In the genomic region with DNA sequence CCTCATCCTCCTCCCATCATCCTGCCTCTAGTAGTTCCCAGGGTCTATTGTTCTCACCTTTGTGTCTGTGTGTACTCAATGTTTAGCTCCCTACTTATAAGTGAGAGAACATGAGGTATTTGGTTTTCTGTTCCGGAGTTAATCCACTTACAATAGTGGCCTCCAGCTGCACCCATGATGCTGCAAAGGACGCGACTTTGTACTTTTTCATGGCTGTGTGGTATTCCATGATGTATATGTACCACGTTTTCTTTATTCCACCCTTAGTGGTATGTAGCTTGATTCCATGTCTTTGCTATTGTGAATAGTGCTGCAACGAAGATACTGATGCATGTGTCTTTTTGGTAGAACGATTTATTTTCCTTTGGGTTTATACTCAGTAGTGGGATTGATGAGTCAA, we compare ENCODE assay signal across 2 cellular contexts.
TF ChIP-seq lines count a peak whose summit lies in the region.

No MANE protein-coding gene starts in this region.

TF ChIP-seq in HepG2, 621 proteins besides CTCF, POLR2A, EP300 and RAD21:
- 0 out of 2 replicates have a peak, but pooled peaks have one; percentile 33 for TF ChIP-seq ZMYM3 (CRISPR knock-in tag; IDR thresholded peaks at IDR 0.05)
- TF ChIP-seq NFYB (CRISPR knock-in tag; IDR thresholded peaks at IDR 0.05) = no peak
- no peak for TF ChIP-seq DNMT1 (CRISPR knock-in tag; IDR thresholded peaks at IDR 0.05)
- TF ChIP-seq PHB2 (IDR thresholded peaks at IDR 0.05; ENCODE audit: partially characterized antibody) = no peak
- no peak for TF ChIP-seq SOX13 (IDR thresholded peaks at IDR 0.05)
- no peak for TF ChIP-seq SOX13 (CRISPR knock-in tag; conservative IDR thresholded peaks at IDR 0.05 in 1 of 2, IDR thresholded peaks at IDR 0.05 in 1 of 2)
TF ChIP-seq in HepG2: peak in this region for 1.

TF ChIP-seq in WTC11, 78 proteins besides CTCF, POLR2A, EP300 and RAD21:
- no peak for TF ChIP-seq ZNF396 (CRISPR knock-in tag; IDR thresholded peaks at IDR 0.05; ENCODE audit: borderline replicate concordance)
- TF ChIP-seq, protein P1, sequence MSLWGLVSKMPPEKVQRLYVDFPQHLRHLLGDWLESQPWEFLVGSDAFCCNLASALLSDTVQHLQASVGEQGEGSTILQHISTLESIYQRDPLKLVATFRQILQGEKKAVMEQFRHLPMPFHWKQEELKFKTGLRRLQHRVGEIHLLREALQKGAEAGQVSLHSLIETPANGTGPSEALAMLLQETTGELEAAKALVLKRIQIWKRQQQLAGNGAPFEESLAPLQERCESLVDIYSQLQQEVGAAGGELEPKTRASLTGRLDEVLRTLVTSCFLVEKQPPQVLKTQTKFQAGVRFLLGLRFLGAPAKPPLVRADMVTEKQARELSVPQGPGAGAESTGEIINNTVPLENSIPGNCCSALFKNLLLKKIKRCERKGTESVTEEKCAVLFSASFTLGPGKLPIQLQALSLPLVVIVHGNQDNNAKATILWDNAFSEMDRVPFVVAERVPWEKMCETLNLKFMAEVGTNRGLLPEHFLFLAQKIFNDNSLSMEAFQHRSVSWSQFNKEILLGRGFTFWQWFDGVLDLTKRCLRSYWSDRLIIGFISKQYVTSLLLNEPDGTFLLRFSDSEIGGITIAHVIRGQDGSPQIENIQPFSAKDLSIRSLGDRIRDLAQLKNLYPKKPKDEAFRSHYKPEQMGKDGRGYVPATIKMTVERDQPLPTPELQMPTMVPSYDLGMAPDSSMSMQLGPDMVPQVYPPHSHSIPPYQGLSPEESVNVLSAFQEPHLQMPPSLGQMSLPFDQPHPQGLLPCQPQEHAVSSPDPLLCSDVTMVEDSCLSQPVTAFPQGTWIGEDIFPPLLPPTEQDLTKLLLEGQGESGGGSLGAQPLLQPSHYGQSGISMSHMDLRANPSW (CRISPR knock-in tag; conservative IDR thresholded peaks at IDR 0.05; ENCODE audit: low read depth) = no peak
- TF ChIP-seq, protein P2, sequence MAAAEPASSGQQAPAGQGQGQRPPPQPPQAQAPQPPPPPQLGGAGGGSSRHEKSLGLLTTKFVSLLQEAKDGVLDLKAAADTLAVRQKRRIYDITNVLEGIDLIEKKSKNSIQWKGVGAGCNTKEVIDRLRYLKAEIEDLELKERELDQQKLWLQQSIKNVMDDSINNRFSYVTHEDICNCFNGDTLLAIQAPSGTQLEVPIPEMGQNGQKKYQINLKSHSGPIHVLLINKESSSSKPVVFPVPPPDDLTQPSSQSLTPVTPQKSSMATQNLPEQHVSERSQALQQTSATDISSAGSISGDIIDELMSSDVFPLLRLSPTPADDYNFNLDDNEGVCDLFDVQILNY (CRISPR knock-in tag; IDR thresholded peaks at IDR 0.05) = no peak
- no peak for TF ChIP-seq ETV6 (CRISPR knock-in tag; IDR thresholded peaks at IDR 0.05)
- no peak for TF ChIP-seq ZNF138 (CRISPR knock-in tag; conservative IDR thresholded peaks at IDR 0.05)
- TF ChIP-seq RELA (CRISPR knock-in tag; IDR thresholded peaks at IDR 0.05; ENCODE audit: borderline replicate concordance) = no peak
- no peak for TF ChIP-seq NFE2L1 (CRISPR knock-in tag; IDR thresholded peaks at IDR 0.05)
- TF ChIP-seq, protein P3, sequence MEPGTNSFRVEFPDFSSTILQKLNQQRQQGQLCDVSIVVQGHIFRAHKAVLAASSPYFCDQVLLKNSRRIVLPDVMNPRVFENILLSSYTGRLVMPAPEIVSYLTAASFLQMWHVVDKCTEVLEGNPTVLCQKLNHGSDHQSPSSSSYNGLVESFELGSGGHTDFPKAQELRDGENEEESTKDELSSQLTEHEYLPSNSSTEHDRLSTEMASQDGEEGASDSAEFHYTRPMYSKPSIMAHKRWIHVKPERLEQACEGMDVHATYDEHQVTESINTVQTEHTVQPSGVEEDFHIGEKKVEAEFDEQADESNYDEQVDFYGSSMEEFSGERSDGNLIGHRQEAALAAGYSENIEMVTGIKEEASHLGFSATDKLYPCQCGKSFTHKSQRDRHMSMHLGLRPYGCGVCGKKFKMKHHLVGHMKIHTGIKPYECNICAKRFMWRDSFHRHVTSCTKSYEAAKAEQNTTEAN (CRISPR knock-in tag; IDR thresholded peaks at IDR 0.05) = no peak
- TF ChIP-seq, protein P4, sequence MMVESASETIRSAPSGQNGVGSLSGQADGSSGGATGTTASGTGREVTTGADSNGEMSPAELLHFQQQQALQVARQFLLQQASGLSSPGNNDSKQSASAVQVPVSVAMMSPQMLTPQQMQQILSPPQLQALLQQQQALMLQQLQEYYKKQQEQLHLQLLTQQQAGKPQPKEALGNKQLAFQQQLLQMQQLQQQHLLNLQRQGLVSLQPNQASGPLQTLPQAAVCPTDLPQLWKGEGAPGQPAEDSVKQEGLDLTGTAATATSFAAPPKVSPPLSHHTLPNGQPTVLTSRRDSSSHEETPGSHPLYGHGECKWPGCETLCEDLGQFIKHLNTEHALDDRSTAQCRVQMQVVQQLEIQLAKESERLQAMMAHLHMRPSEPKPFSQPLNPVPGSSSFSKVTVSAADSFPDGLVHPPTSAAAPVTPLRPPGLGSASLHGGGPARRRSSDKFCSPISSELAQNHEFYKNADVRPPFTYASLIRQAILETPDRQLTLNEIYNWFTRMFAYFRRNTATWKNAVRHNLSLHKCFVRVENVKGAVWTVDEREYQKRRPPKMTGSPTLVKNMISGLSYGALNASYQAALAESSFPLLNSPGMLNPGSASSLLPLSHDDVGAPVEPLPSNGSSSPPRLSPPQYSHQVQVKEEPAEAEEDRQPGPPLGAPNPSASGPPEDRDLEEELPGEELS (CRISPR knock-in tag; IDR thresholded peaks at IDR 0.05) = no peak
- TF ChIP-seq TEAD4 (CRISPR knock-in tag; IDR thresholded peaks at IDR 0.05) = no peak
- TF ChIP-seq TEAD1 (CRISPR knock-in tag; IDR thresholded peaks at IDR 0.05) = no peak
- TF ChIP-seq MYBL2 (CRISPR knock-in tag; IDR thresholded peaks at IDR 0.05) = no peak
- TF ChIP-seq ZNF416 (CRISPR knock-in tag; IDR thresholded peaks at IDR 0.05) = no peak
- TF ChIP-seq, protein P5, sequence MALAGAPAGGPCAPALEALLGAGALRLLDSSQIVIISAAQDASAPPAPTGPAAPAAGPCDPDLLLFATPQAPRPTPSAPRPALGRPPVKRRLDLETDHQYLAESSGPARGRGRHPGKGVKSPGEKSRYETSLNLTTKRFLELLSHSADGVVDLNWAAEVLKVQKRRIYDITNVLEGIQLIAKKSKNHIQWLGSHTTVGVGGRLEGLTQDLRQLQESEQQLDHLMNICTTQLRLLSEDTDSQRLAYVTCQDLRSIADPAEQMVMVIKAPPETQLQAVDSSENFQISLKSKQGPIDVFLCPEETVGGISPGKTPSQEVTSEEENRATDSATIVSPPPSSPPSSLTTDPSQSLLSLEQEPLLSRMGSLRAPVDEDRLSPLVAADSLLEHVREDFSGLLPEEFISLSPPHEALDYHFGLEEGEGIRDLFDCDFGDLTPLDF (CRISPR knock-in tag; IDR thresholded peaks at IDR 0.05) = no peak
